In the genomic region with DNA sequence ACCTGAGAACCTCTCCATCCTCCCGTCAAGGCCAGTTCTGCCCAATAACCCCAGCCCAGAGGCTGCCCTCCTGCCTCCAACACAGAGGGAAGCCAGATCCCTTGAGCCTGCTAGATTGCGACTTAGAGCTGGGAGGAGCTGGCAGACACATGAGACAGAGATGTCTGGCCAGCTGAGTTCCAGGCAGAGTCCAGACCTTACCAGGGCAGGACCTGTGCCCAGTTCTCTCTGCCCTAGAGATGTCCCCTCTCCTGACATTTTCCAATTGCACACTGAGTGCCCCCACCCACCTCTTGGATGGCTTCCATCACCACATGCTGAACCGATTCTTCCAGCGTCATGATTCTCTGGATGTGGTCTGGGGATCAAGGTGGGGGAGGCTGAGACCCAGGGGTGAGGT, we compare ENCODE assay signal across 25 cellular contexts. TPM values are rescaled to one million over a fixed set of nuclear protein-coding genes. Genes with fewer than 3 reads are reported as not detected.
"Had no signal": no experiment of that assay in that cellular context is flagged by ENCODE, and none has a peak within 500 bp of the region (broad histone marks: within the 10 kb centered on the region; RNA-seq: fewer than 3 reads in every experiment).

No MANE protein-coding gene starts in this region.

- H3K27ac Mint-ChIP-seq: activated T-cell treated with anti-CD3 and anti-CD28 coated beads, Interleukin-2, amount 50 U/mL, for 72 hours; effector memory CD8-positive, alpha-beta T cell; stimulated activated effector memory CD8-positive, alpha-beta T cell treated with anti-CD3 and anti-CD28 coated beads, Interleukin-12 subunit alpha, Interleukin-12 subunit beta, amount 100 ng/mL, for 72 hours; WTC11 had no signal

- H3K36me3 Mint-ChIP-seq: activated naive CD4-positive, alpha-beta T cell treated with anti-CD3 and anti-CD28 coated beads, Interleukin-2, amount 50 U/mL, for 24 hours; stimulated activated effector memory CD8-positive, alpha-beta T cell treated with anti-CD3 and anti-CD28 coated beads, Interleukin-12 subunit alpha, Interleukin-12 subunit beta, amount 100 ng/mL, for 72 hours had no signal

- H3K27me3 Mint-ChIP-seq: activated naive CD4-positive, alpha-beta T cell treated with anti-CD3 and anti-CD28 coated beads, Interleukin-2, amount 50 U/mL, for 24 hours; effector memory CD8-positive, alpha-beta T cell had no signal

- H3K4me3 ChIP-seq: thyroid gland had no signal

- H3K27ac ChIP-seq: thyroid gland had no signal

- ATAC-seq: activated T-cell treated with anti-CD3 and anti-CD28 coated beads, Interleukin-2, amount 50 U/mL, for 72 hours; effector memory CD8-positive, alpha-beta T cell; left lobe of liver; sciatic nerve; stimulated activated effector memory CD8-positive, alpha-beta T cell treated with anti-CD3 and anti-CD28 coated beads, Interleukin-12 subunit alpha, Interleukin-12 subunit beta, amount 100 ng/mL, for 72 hours had no signal

- H3K4me3 Mint-ChIP-seq: activated naive CD4-positive, alpha-beta T cell treated with anti-CD3 and anti-CD28 coated beads, Interleukin-2, amount 50 U/mL, for 24 hours; activated T-cell treated with anti-CD3 and anti-CD28 coated beads, Interleukin-2, amount 50 U/mL, for 72 hours; effector memory CD8-positive, alpha-beta T cell; stimulated activated effector memory CD8-positive, alpha-beta T cell treated with anti-CD3 and anti-CD28 coated beads, Interleukin-12 subunit alpha, Interleukin-12 subunit beta, amount 100 ng/mL, for 72 hours; WTC11 had no signal

- H3K27me3 ChIP-seq: thyroid gland had no signal

- H3K9me3 ChIP-seq: thyroid gland had no signal

- DNase-seq: activated CD4-positive, alpha-beta T cell treated with anti-CD3 and anti-CD28 coated beads for 4 hours; activated CD8-positive, alpha-beta memory T cell treated with anti-CD3 and anti-CD28 coated beads for 24 hours; activated CD8-positive, alpha-beta memory T cell treated with anti-CD3 and anti-CD28 coated beads, Interleukin-2, amount 50 U/mL, for 48 hours; activated gamma-delta T cell; activated T-cell treated with anti-CD3 and anti-CD28 coated beads, Interleukin-2, amount 50 U/mL, for 72 hours; caudate nucleus; effector memory CD8-positive, alpha-beta T cell; foreskin melanocyte; kidney; mammary epithelial cell; stimulated activated CD4-positive, alpha-beta T cell treated with anti-CD3 and anti-CD28 coated beads, Interleukin-4, amount 100 ng/mL, for 24 hours; thyroid gland had no signal

- H3K9me3 Mint-ChIP-seq: activated naive CD4-positive, alpha-beta T cell treated with anti-CD3 and anti-CD28 coated beads, Interleukin-2, amount 50 U/mL, for 24 hours; activated T-cell treated with anti-CD3 and anti-CD28 coated beads, Interleukin-2, amount 50 U/mL, for 72 hours; effector memory CD8-positive, alpha-beta T cell; stimulated activated effector memory CD8-positive, alpha-beta T cell treated with anti-CD3 and anti-CD28 coated beads, Interleukin-12 subunit alpha, Interleukin-12 subunit beta, amount 100 ng/mL, for 72 hours; WTC11 had no signal

RNA-seq across cellular contexts. Expression of gene BEST2, which starts 20.7 kb away (rescaled TPM):
- total RNA-seq: activated T-cell treated with anti-CD3 and anti-CD28 coated beads, Interleukin-2, amount 50 U/mL, for 72 hours; dermis microvascular lymphatic vessel endothelial cell; fibroblast of lung; kidney; left lobe of liver; mononuclear cell; osteocyte; pulmonary artery endothelial cell; sciatic nerve; T-helper 2 cell treated with Interferon-gamma antibody and Interleukin-4, amounts not matched to agents 100 ng/mL and 5 ng/mL, for 36 hours; thyroid gland; urinary bladder had no signal
- polyA plus RNA-seq: fibroblast of lung, neural cell, urinary bladder had no signal

RNA-seq across cellular contexts. Expression of gene THSD8, which starts 29.5 kb away (rescaled TPM):
- total RNA-seq: dermis microvascular lymphatic vessel endothelial cell, fibroblast of lung, mononuclear cell, urinary bladder had no signal
- polyA plus RNA-seq: fibroblast of lung, mammary epithelial cell, neural cell, urinary bladder had no signal
